In the genomic region with DNA sequence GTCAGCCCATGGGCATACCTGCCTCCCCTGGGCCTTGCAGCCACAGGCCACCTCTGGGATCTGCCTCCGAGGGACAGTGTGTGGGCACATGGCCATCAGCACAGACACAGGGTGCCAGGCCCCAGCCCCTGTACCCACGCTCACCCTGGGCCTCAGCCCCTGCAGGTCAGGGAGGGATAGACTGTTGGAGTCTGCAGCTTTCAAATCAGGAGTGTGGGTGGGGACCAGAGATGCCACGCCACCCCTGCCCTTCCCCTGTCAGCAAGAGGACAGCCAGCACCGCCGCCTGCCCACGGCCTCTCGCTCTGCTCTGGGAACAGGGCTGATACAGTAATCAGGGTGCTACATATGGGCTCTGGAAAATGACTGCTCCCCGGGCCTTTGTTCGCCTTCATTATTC, we compare ENCODE assay signal across 27 cellular contexts.
"Had no signal": no experiment of that assay in that cellular context is flagged by ENCODE, and none has a peak within 500 bp of the region (broad histone marks: within the 10 kb centered on the region; RNA-seq: fewer than 3 reads in every experiment).

No MANE protein-coding gene starts in this region.

- H3K27me3 Mint-ChIP-seq: activated naive CD8-positive, alpha-beta T cell treated with anti-CD3 and anti-CD28 coated beads for 36 hours; brain; stimulated activated memory B cell treated with anti-CD40 and anti-IgM and Interleukin-4, amounts not matched to agents 10 μg/mL and 1 μg/mL and 100 μg/mL, for 72 hours; stimulated activated naive CD8-positive, alpha-beta T cell treated with anti-CD3 and anti-CD28 coated beads, Interleukin-15, amount 100 ng/mL, for 72 hours; T-helper 17 cell; type B pancreatic cell had no signal

- ATAC-seq: activated T-cell treated with anti-CD3 and anti-CD28 coated beads, Interleukin-2, amount 50 U/mL, for 72 hours; esophagus mucosa; stimulated activated memory B cell treated with anti-CD40 and anti-IgM and Interleukin-4, amounts not matched to agents 10 μg/mL and 1 μg/mL and 100 μg/mL, for 72 hours; stimulated activated naive CD8-positive, alpha-beta T cell treated with anti-CD3 and anti-CD28 coated beads, Interleukin-15, amount 100 ng/mL, for 72 hours; T-helper 17 cell had no signal

- H3K9me3 Mint-ChIP-seq: activated naive CD8-positive, alpha-beta T cell treated with anti-CD3 and anti-CD28 coated beads for 36 hours; activated T-cell treated with anti-CD3 and anti-CD28 coated beads, Interleukin-2, amount 50 U/mL, for 72 hours; nephron progenitor cell; stimulated activated memory B cell treated with anti-CD40 and anti-IgM and Interleukin-4, amounts not matched to agents 10 μg/mL and 1 μg/mL and 100 μg/mL, for 72 hours; stimulated activated naive CD8-positive, alpha-beta T cell treated with anti-CD3 and anti-CD28 coated beads, Interleukin-15, amount 100 ng/mL, for 72 hours; type B pancreatic cell had no signal

- H3K27ac Mint-ChIP-seq: activated naive CD8-positive, alpha-beta T cell treated with anti-CD3 and anti-CD28 coated beads for 36 hours; activated T-cell treated with anti-CD3 and anti-CD28 coated beads, Interleukin-2, amount 50 U/mL, for 72 hours; nephron progenitor cell; progenitor cell of endocrine pancreas; stimulated activated memory B cell treated with anti-CD40 and anti-IgM and Interleukin-4, amounts not matched to agents 10 μg/mL and 1 μg/mL and 100 μg/mL, for 72 hours; T-helper 17 cell; type B pancreatic cell had no signal

- H3K4me3 Mint-ChIP-seq: activated naive CD8-positive, alpha-beta T cell treated with anti-CD3 and anti-CD28 coated beads for 36 hours; activated T-cell treated with anti-CD3 and anti-CD28 coated beads, Interleukin-2, amount 50 U/mL, for 72 hours; brain; nephron progenitor cell; stimulated activated memory B cell treated with anti-CD40 and anti-IgM and Interleukin-4, amounts not matched to agents 10 μg/mL and 1 μg/mL and 100 μg/mL, for 72 hours; stimulated activated naive CD8-positive, alpha-beta T cell treated with anti-CD3 and anti-CD28 coated beads, Interleukin-15, amount 100 ng/mL, for 72 hours; T-helper 17 cell; type B pancreatic cell had no signal

- H3K4me1 Mint-ChIP-seq: activated naive CD8-positive, alpha-beta T cell treated with anti-CD3 and anti-CD28 coated beads for 36 hours; stimulated activated memory B cell treated with anti-CD40 and anti-IgM and Interleukin-4, amounts not matched to agents 10 μg/mL and 1 μg/mL and 100 μg/mL, for 72 hours; stimulated activated naive CD8-positive, alpha-beta T cell treated with anti-CD3 and anti-CD28 coated beads, Interleukin-15, amount 100 ng/mL, for 72 hours had no signal

- H3K36me3 Mint-ChIP-seq: activated naive CD8-positive, alpha-beta T cell treated with anti-CD3 and anti-CD28 coated beads for 36 hours; brain; type B pancreatic cell had no signal

- DNase-seq: activated CD4-positive, alpha-beta T cell treated with anti-CD3 and anti-CD28 coated beads for 4 hours; activated CD4-positive, alpha-beta T cell treated with anti-CD3 and anti-CD28 coated beads, Interleukin-2, amount 50 U/mL, for 4 hours; activated CD4-positive, CD25-positive, alpha-beta regulatory T cell; activated naive CD4-positive, alpha-beta T cell; activated naive CD8-positive, alpha-beta T cell treated with anti-CD3 and anti-CD28 coated beads for 36 hours; activated T-cell treated with anti-CD3 and anti-CD28 coated beads for 4 hours; activated T-cell treated with anti-CD3 and anti-CD28 coated beads, Interleukin-2, amount 50 U/mL, for 72 hours; dorsolateral prefrontal cortex; effector memory CD4-positive, alpha-beta T cell; foreskin fibroblast; mammary epithelial cell; nephron progenitor cell; ovary; sigmoid colon; small intestine; stimulated activated CD4-positive, alpha-beta T cell treated with anti-CD3 and anti-CD28 coated beads, Interleukin-1b, Interleukin-23, amount 100 ng/mL, for 48 hours; stimulated activated CD4-positive, alpha-beta T cell treated with anti-CD3 and anti-CD28 coated beads, Interleukin-4, amount 100 ng/mL, for 4 hours; stimulated activated CD8-positive, alpha-beta memory T cell treated with anti-CD3 and anti-CD28 coated beads, Interleukin-4, amount 100 ng/mL, for 48 hours; stimulated activated naive CD8-positive, alpha-beta T cell treated with anti-CD3 and anti-CD28 coated beads, Interleukin-15, amount 100 ng/mL, for 72 hours; T-helper 17 cell; T1000; uterus had no signal
